19 cellular contexts compared by ENCODE assay signal in the genomic region with DNA sequence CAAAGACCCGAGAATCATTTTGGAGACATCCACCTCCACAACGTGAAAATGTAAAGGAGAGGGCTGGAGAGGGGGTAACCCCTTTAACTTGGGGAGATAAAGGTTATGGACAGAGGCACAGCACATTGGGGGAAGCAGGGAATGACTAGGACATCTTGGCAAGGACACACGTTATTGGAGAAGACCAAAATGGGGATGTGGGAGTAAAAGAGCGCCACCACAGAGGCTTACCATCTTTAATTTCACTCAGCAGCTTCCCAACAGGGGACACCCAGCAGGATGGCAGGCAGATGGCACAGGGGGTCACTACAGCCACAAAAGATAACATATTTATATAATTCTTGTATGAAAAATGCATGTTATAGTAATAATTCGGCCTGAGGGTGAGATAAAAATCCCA. TPM values are rescaled to one million over a fixed set of nuclear protein-coding genes. Genes with fewer than 3 reads are reported as not detected.
A peak's percentile ranks its signal among the peaks of the same experiment; 100 is the strongest.
DNase-seq lines count a peak whose midpoint lies in the region; ATAC-seq, FAIRE-seq and TF ChIP-seq lines count a peak whose summit lies in the region.
"Had no signal": no experiment of that assay in that cellular context is flagged by ENCODE, and none has a peak within 500 bp of the region (broad histone marks: within the 10 kb centered on the region; RNA-seq: fewer than 3 reads in every experiment).

No MANE protein-coding gene starts in this region.

- H3K27me3 ChIP-seq in HL-60 (ENCODE audit: insufficient read depth, poor library complexity, severe bottlenecking) = no peaks in the 10 kb centered on the region
- H3K27me3 ChIP-seq: Peyer's patch had no signal

- no peak overlapping the region for H3K27ac Mint-ChIP-seq in activated T-helper 1 cell treated with anti-CD3 and anti-CD28 coated beads, Interleukin-12 subunit alpha, Interleukin-12 subunit beta, Interleukin-2, Interleukin-4 antibody, amounts not matched to agents 30 ng/mL and 10 ng/mL and 1 ng/mL, durations not matched to agents 14 hours and 24 hours and 36 hours
- peak overlapping the region; percentile 80 to 97 for H3K27ac Mint-ChIP-seq in natural killer cell treated with Interleukin-12 subunit alpha and Interleukin-12 subunit beta and Interleukin-15 and Interleukin-18, amount 100 ng/mL, for 72 hours
- H3K27ac Mint-ChIP-seq: HFFc6 had no signal

- peak; percentile 48 for FAIRE-seq in GM12891 (lab: Jason Lieb, UNC)
- FAIRE-seq: GM12892 had no signal

- no peak overlapping the region for H3K4me3 ChIP-seq in HL-60 (replicated peaks; ENCODE audit: insufficient read depth, low read length)
- H3K4me3 ChIP-seq: GM23248, Peyer's patch had no signal

- intact Hi-C loops in activated T-helper 1 cell treated with anti-CD3 and anti-CD28 coated beads, Interleukin-12 subunit alpha, Interleukin-12 subunit beta, Interleukin-2, Interleukin-4 antibody, amounts not matched to agents 30 ng/mL and 10 ng/mL and 1 ng/mL, durations not matched to agents 14 hours and 24 hours and 36 hours (cut with micrococcal nuclease) = loop anchor here (1.0 to 2.0 kb wide), 2 partner anchors 10 to 30 kb away; partner anchors contain the start of genes C6orf52 and PAK1IP1

- peak overlapping the region; percentile 3 for H3K4me3 Mint-ChIP-seq in activated T-helper 1 cell treated with anti-CD3 and anti-CD28 coated beads, Interleukin-12 subunit alpha, Interleukin-12 subunit beta, Interleukin-2, Interleukin-4 antibody, amounts not matched to agents 30 ng/mL and 10 ng/mL and 1 ng/mL, durations not matched to agents 14 hours and 24 hours and 36 hours
- peak overlapping the region; percentile 76 for H3K4me3 Mint-ChIP-seq in natural killer cell treated with Interleukin-12 subunit alpha and Interleukin-12 subunit beta and Interleukin-15 and Interleukin-18, amount 100 ng/mL, for 72 hours
- H3K4me3 Mint-ChIP-seq: CD4-positive, alpha-beta memory T cell; H9; HFFc6 had no signal

- H3K27me3 Mint-ChIP-seq in activated T-helper 1 cell treated with anti-CD3 and anti-CD28 coated beads, Interleukin-12 subunit alpha, Interleukin-12 subunit beta, Interleukin-2, Interleukin-4 antibody, amounts not matched to agents 30 ng/mL and 10 ng/mL and 1 ng/mL, durations not matched to agents 14 hours and 24 hours and 36 hours (ENCODE audit: insufficient read depth) = peaks cover 4% of the 10 kb centered on the region
- H3K27me3 Mint-ChIP-seq in natural killer cell treated with Interleukin-12 subunit alpha and Interleukin-12 subunit beta and Interleukin-15 and Interleukin-18, amount 100 ng/mL, for 72 hours = no peaks in the 10 kb centered on the region

- peak overlapping the region; percentile 62 for H3K27ac ChIP-seq in HL-60 (replicated peaks)
- H3K27ac ChIP-seq: GM23248, Peyer's patch had no signal

- no peak for TF ChIP-seq CTCF in HL-60 (IDR thresholded peaks at IDR 0.05; ENCODE audit: insufficient read depth, low read length)

- TF ChIP-seq POLR2A in GM12891 (IDR thresholded peaks at IDR 0.05; ENCODE audit: low read depth, low read length) = no peak

- no peaks in the 10 kb centered on the region for H3K9me3 Mint-ChIP-seq in activated T-helper 1 cell treated with anti-CD3 and anti-CD28 coated beads, Interleukin-12 subunit alpha, Interleukin-12 subunit beta, Interleukin-2, Interleukin-4 antibody, amounts not matched to agents 30 ng/mL and 10 ng/mL and 1 ng/mL, durations not matched to agents 14 hours and 24 hours and 36 hours
- no peaks in the 10 kb centered on the region for H3K9me3 Mint-ChIP-seq in natural killer cell treated with Interleukin-12 subunit alpha and Interleukin-12 subunit beta and Interleukin-15 and Interleukin-18, amount 100 ng/mL, for 72 hours
- H3K9me3 Mint-ChIP-seq: CD4-positive, alpha-beta memory T cell; H9; HFFc6 had no signal

- ATAC-seq in natural killer cell treated with Interleukin-12 subunit alpha and Interleukin-12 subunit beta and Interleukin-15 and Interleukin-18, amount 100 ng/mL, for 72 hours = peak in 1 of 2 donors; percentile 12
- ATAC-seq in GM18519 (IDR thresholded peaks at IDR 0.05; ENCODE audit: low FRiP score, unreplicated experiment) = no peak

- peaks cover 2% of the 10 kb centered on the region for H3K36me3 Mint-ChIP-seq in activated T-helper 1 cell treated with anti-CD3 and anti-CD28 coated beads, Interleukin-12 subunit alpha, Interleukin-12 subunit beta, Interleukin-2, Interleukin-4 antibody, amounts not matched to agents 30 ng/mL and 10 ng/mL and 1 ng/mL, durations not matched to agents 14 hours and 24 hours and 36 hours (ENCODE audit: low read depth)
- H3K36me3 Mint-ChIP-seq in natural killer cell treated with Interleukin-12 subunit alpha and Interleukin-12 subunit beta and Interleukin-15 and Interleukin-18, amount 100 ng/mL, for 72 hours = peaks cover 4% of the 10 kb centered on the region
- H3K36me3 Mint-ChIP-seq: CD4-positive, alpha-beta memory T cell had no signal

- no peak for DNase-seq in GM12891 (ENCODE audit: insufficient read length, low spot score)
- no peak for DNase-seq in HL-60 (ENCODE audit: low read depth in 1 of 2, low spot score in 1 of 2)
- no peak for DNase-seq in activated T-helper 1 cell treated with anti-CD3 and anti-CD28 coated beads, Interleukin-12 subunit alpha, Interleukin-12 subunit beta, Interleukin-2, Interleukin-4 antibody, amounts not matched to agents 30 ng/mL and 10 ng/mL and 1 ng/mL, durations not matched to agents 14 hours and 24 hours and 36 hours (ENCODE audit: low spot score)
- DNase-seq in natural killer cell treated with Interleukin-12 subunit alpha and Interleukin-12 subunit beta and Interleukin-15 and Interleukin-18, amount 100 ng/mL, for 72 hours (ENCODE audit: low spot score) = no peak
- DNase-seq in T-helper 2 cell = no peak
- no peak for DNase-seq in DMS79 (lab: John Stamatoyannopoulos, UW)
- DNase-seq: CD4-positive, alpha-beta memory T cell; GM23248; H9; HFFc6; KG1; NCI-H1105; NCI-H146; NCI-H226; NCI-H510A treated with DMSO at 0.1 percent for 48 hours; NCI-H748 treated with DMSO at 0.1 percent for 48 hours; Peyer's patch had no signal

- peaks cover 45% of the 10 kb centered on the region for H3K4me1 Mint-ChIP-seq in activated T-helper 1 cell treated with anti-CD3 and anti-CD28 coated beads, Interleukin-12 subunit alpha, Interleukin-12 subunit beta, Interleukin-2, Interleukin-4 antibody, amounts not matched to agents 30 ng/mL and 10 ng/mL and 1 ng/mL, durations not matched to agents 14 hours and 24 hours and 36 hours (ENCODE audit: low read depth)
- H3K4me1 Mint-ChIP-seq in natural killer cell treated with Interleukin-12 subunit alpha and Interleukin-12 subunit beta and Interleukin-15 and Interleukin-18, amount 100 ng/mL, for 72 hours (ENCODE audit: low read depth in 2 of 2) = peaks cover 44 to 53% of the 10 kb centered on the region in 2 donors

TF ChIP-seq in GM12891, 5 proteins besides CTCF, POLR2A, EP300 and RAD21:
- peak; percentile 68 for TF ChIP-seq SPI1 (IDR thresholded peaks at IDR 0.05; ENCODE audit: low read depth, low read length)
- no peak for TF ChIP-seq POU2F2 (IDR thresholded peaks at IDR 0.05; ENCODE audit: low read depth, low read length)

RNA-seq across cellular contexts. Expression of gene C6orf52, which starts 9.8 kb away (rescaled TPM):
- 1.8 TPM for polyA plus RNA-seq in GM12891 (2012; ENCODE audit: low read depth, missing spikeins)
- 3.6 and 6.0 TPM in 2 replicates for total RNA-seq in activated T-helper 1 cell treated with anti-CD3 and anti-CD28 coated beads, Interleukin-12 subunit alpha, Interleukin-12 subunit beta, Interleukin-2, Interleukin-4 antibody, amounts not matched to agents 30 ng/mL and 10 ng/mL and 1 ng/mL, durations not matched to agents 14 hours and 24 hours and 36 hours
- total RNA-seq in natural killer cell treated with Interleukin-12 subunit alpha and Interleukin-12 subunit beta and Interleukin-15 and Interleukin-18, amount 100 ng/mL, for 72 hours = 1 to 10 TPM; 2.4 to 4.0 TPM
- total RNA-seq: GM23248, HFFc6, Peyer's patch had no signal

RNA-seq across cellular contexts. Expression of gene PAK1IP1, which starts 10.2 kb away (rescaled TPM):
- polyA plus RNA-seq in GM12891 (2012; ENCODE audit: low read depth, missing spikeins) = 17.4 TPM
- total RNA-seq in activated T-helper 1 cell treated with anti-CD3 and anti-CD28 coated beads, Interleukin-12 subunit alpha, Interleukin-12 subunit beta, Interleukin-2, Interleukin-4 antibody, amounts not matched to agents 30 ng/mL and 10 ng/mL and 1 ng/mL, durations not matched to agents 14 hours and 24 hours and 36 hours = 35.3 and 37.4 TPM in 2 replicates
- total RNA-seq in natural killer cell treated with Interleukin-12 subunit alpha and Interleukin-12 subunit beta and Interleukin-15 and Interleukin-18, amount 100 ng/mL, for 72 hours = 10 to 100 TPM; 24.8 to 27.7 TPM

RNA-seq across cellular contexts. Expression of gene TMEM14C, which starts 38.3 kb away (rescaled TPM):
- 93.9 TPM for polyA plus RNA-seq in GM12891 (2012; ENCODE audit: low read depth, missing spikeins)
- 57.3 and 63.1 TPM in 2 replicates for total RNA-seq in activated T-helper 1 cell treated with anti-CD3 and anti-CD28 coated beads, Interleukin-12 subunit alpha, Interleukin-12 subunit beta, Interleukin-2, Interleukin-4 antibody, amounts not matched to agents 30 ng/mL and 10 ng/mL and 1 ng/mL, durations not matched to agents 14 hours and 24 hours and 36 hours
- total RNA-seq in natural killer cell treated with Interleukin-12 subunit alpha and Interleukin-12 subunit beta and Interleukin-15 and Interleukin-18, amount 100 ng/mL, for 72 hours = 10 to 100 TPM; 12.0 to 27.4 TPM
